17 cellular contexts compared by ENCODE assay signal in the genomic region with DNA sequence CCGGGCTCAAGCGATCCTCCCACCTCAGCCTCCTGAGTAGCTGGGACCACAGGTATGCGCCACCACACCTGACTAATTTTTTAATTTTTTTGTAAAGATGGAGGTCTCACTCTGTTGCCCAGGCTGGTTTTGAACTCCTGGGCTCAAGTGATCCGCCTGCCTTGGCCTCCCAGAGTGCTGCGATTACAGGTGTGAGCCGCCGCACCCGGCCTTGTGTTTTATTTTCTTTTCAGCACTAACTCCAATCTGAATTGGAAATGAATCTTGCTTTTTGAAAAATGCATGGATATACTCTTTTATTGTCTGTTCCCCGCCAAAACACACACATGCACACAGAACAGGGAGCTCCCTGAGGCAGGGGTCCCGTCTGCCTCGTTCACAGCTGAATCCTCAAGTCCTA. TPM values are rescaled to one million over a fixed set of nuclear protein-coding genes. Genes with fewer than 3 reads are reported as not detected.
DNase-seq lines count a peak whose midpoint lies in the region; ATAC-seq and TF ChIP-seq lines count a peak whose summit lies in the region.
"Had no signal": no experiment of that assay in that cellular context is flagged by ENCODE, and none has a peak within 500 bp of the region (broad histone marks: within the 10 kb centered on the region; RNA-seq: fewer than 3 reads in every experiment).

No MANE protein-coding gene starts in this region.

- POLR2A ChIA-PET in PC-9 (lab: Charles Lee; ENCODE audit: unreplicated experiment), result interaction anchor here (0.5 kb wide), 1 partner anchor 113 kb away, joined by 4 read pairs; no protein-coding TSS in a partner anchor

- H3K4me3 ChIP-seq in left ventricle myocardium inferior (peak overlapping the region; percentile 81), PC-9 (no peak overlapping the region), coronary artery (no peak overlapping the region)

- peaks cover 12% of the 10 kb centered on the region for H3K36me3 Mint-ChIP-seq in effector memory CD8-positive, alpha-beta T cell (ENCODE audit: insufficient read depth)

- intact Hi-C loops in left ventricle myocardium inferior (cut with micrococcal nuclease) (no loop called here), left cardiac atrium (cut with DNase I) (no loop called here), PC-9 (cut with micrococcal nuclease; ENCODE audit: unreplicated experiment) (loop anchor here (5.0 kb wide), 1 partner anchor 35 kb away; no protein-coding TSS in a partner anchor)

- peaks cover 32% of the 10 kb centered on the region for H3K4me1 ChIP-seq in left ventricle myocardium inferior
- peaks cover 13% of the 10 kb centered on the region for H3K4me1 ChIP-seq in PC-9 (replicated peaks; ENCODE audit: insufficient read depth)

- no peak overlapping the region for H2AFZ ChIP-seq in PC-9

- H3K4me1 Mint-ChIP-seq in effector memory CD8-positive, alpha-beta T cell (ENCODE audit: low read depth in 2 of 2), result peaks cover 14 to 15% of the 10 kb centered on the region in 2 donors
- H3K4me1 Mint-ChIP-seq in stimulated activated naive CD8-positive, alpha-beta T cell treated with anti-CD3 and anti-CD28 coated beads, Interleukin-15, amount 100 ng/mL, for 72 hours, result peaks cover 42% of the 10 kb centered on the region

- no peak for TF ChIP-seq CTCF in left ventricle myocardium inferior (IDR thresholded peaks at IDR 0.05; ENCODE audit: borderline replicate concordance)
- no peak; the same call in 1 of the 2 replicates for TF ChIP-seq CTCF in PC-9 (conservative IDR thresholded peaks at IDR 0.05)
- no peak for TF ChIP-seq CTCF in coronary artery (IDR thresholded peaks at IDR 0.05)

- H3K36me3 ChIP-seq in left ventricle myocardium inferior (no peaks in the 10 kb centered on the region), PC-9 (ENCODE audit: low read depth) (no peaks in the 10 kb centered on the region)

- H3K4me3 Mint-ChIP-seq in effector memory CD8-positive, alpha-beta T cell, result peak overlapping the region; percentile 90 to 91
- peak overlapping the region; percentile 94 to 98 for H3K4me3 Mint-ChIP-seq in stimulated activated naive CD8-positive, alpha-beta T cell treated with anti-CD3 and anti-CD28 coated beads, Interleukin-15, amount 100 ng/mL, for 72 hours

- peaks cover 20% of the 10 kb centered on the region for H4K20me1 ChIP-seq in PC-9 (ENCODE audit: insufficient read depth)

- no peaks in the 10 kb centered on the region for H3K9me3 Mint-ChIP-seq in effector memory CD8-positive, alpha-beta T cell
- H3K9me3 Mint-ChIP-seq in stimulated activated naive CD8-positive, alpha-beta T cell treated with anti-CD3 and anti-CD28 coated beads, Interleukin-15, amount 100 ng/mL, for 72 hours, result no peaks in the 10 kb centered on the region

- H3K27me3 ChIP-seq in left ventricle myocardium inferior (ENCODE audit: low read depth), result no peaks in the 10 kb centered on the region
- no peaks in the 10 kb centered on the region for H3K27me3 ChIP-seq in PC-9 (ENCODE audit: insufficient read depth, low read depth)

- no peak for ATAC-seq in left cardiac atrium
- ATAC-seq in effector memory CD8-positive, alpha-beta T cell (replicated peaks), result no peak
- ATAC-seq in stimulated activated naive CD8-positive, alpha-beta T cell treated with anti-CD3 and anti-CD28 coated beads, Interleukin-15, amount 100 ng/mL, for 72 hours, result no peak

- H3K9me3 ChIP-seq in left ventricle myocardium inferior (replicated peaks) (no peaks in the 10 kb centered on the region), PC-9 (ENCODE audit: insufficient read depth, low read depth) (no peaks in the 10 kb centered on the region)

- BruUV-seq in PC-9 (replicated peaks; lab: Mats Ljungman, UMichigan), result no TSS peak

- H3F3A ChIP-seq in PC-9 (ENCODE audit: insufficient read depth, low read depth), result peaks cover 33% of the 10 kb centered on the region; the same call in 1 of the 2 replicates

- H3K27ac ChIP-seq in left ventricle myocardium inferior (replicated peaks) (no peak overlapping the region), PC-9 (no peak overlapping the region), coronary artery (no peak overlapping the region)

- H3K79me2 ChIP-seq in PC-9 (ENCODE audit: low read depth), result peaks cover 18% of the 10 kb centered on the region; the same call in 1 of the 2 replicates

- CTCF ChIA-PET in PC-9 (lab: Charles Lee), result interaction anchor here (0.6 kb wide), 1 partner anchor 1019 kb away, joined by 3 read pairs; no protein-coding TSS in a partner anchor

- peak overlapping the region; percentile 93 for H3K4me2 ChIP-seq in PC-9

- no peaks in the 10 kb centered on the region for H3K27me3 Mint-ChIP-seq in effector memory CD8-positive, alpha-beta T cell
- H3K27me3 Mint-ChIP-seq in stimulated activated naive CD8-positive, alpha-beta T cell treated with anti-CD3 and anti-CD28 coated beads, Interleukin-15, amount 100 ng/mL, for 72 hours, result no peaks in the 10 kb centered on the region

- peak overlapping the region in 1 of 2 donors; percentile 89 for H3K27ac Mint-ChIP-seq in effector memory CD8-positive, alpha-beta T cell
- no peak overlapping the region for H3K27ac Mint-ChIP-seq in stimulated activated naive CD8-positive, alpha-beta T cell treated with anti-CD3 and anti-CD28 coated beads, Interleukin-15, amount 100 ng/mL, for 72 hours

- H3K9me2 ChIP-seq in PC-9 (ENCODE audit: insufficient read depth), result no peaks in the 10 kb centered on the region

- DNase-seq in left ventricle myocardium inferior, result no peak
- no peak for DNase-seq in left cardiac atrium
- no peak for DNase-seq in PC-9
- DNase-seq in effector memory CD8-positive, alpha-beta T cell, result no peak
- no peak for DNase-seq in stimulated activated naive CD8-positive, alpha-beta T cell treated with anti-CD3 and anti-CD28 coated beads, Interleukin-15, amount 100 ng/mL, for 72 hours
- DNase-seq in NCI-H2029 treated with DMSO at 0.1 percent for 48 hours (lab: John Stamatoyannopoulos, UW), result no peak
- no peak for DNase-seq in dermis blood vessel endothelial cell
- no peak for DNase-seq in coronary artery (ENCODE audit: low spot score)
- DNase-seq: activated CD4-positive, alpha-beta T cell treated with anti-CD3 and anti-CD28 coated beads, Interleukin-2, amount 50 U/mL, for 48 hours; effector CD4-positive, alpha-beta T cell; foreskin melanocyte; NK-92 treated with Interleukin-12 subunit alpha and Interleukin-12 subunit beta, amount 100 ng/mL, for 24 hours; retina; stimulated activated CD4-positive, alpha-beta T cell treated with anti-CD3 and anti-CD28 coated beads, Interleukin-4, amount 100 ng/mL, for 24 hours; stimulated activated naive CD4-positive, alpha-beta T cell treated with Interleukin-2 at 50 U/mL for 16 hours had no signal

RNA-seq across cellular contexts. Expression of a gene that starts 1.3 kb away (rescaled TPM):
- 52.6 TPM for total RNA-seq in left ventricle myocardium inferior
- 10 to 100 TPM; 58.4 to 60.5 TPM for total RNA-seq in left cardiac atrium
- total RNA-seq in PC-9 (2021), result 92.4 and 113 TPM in 2 replicates
- total RNA-seq in dermis blood vessel endothelial cell, result 56.2 and 76.5 TPM in 2 replicates

RNA-seq across cellular contexts. Expression of a gene that starts 1.8 kb away (rescaled TPM):
- total RNA-seq in left ventricle myocardium inferior (not detected), left cardiac atrium (not detected), PC-9 (2021) (0.73 and 0.74 TPM in 2 replicates), dermis blood vessel endothelial cell (not detected in 2 replicates)
- total RNA-seq: M059J, mucosa of gallbladder had no signal

RNA-seq across cellular contexts. Expression of a gene that starts 13.7 kb away (rescaled TPM):
- total RNA-seq in left ventricle myocardium inferior (5.4 TPM), left cardiac atrium (1 to 10 TPM; 5.3 to 9.0 TPM), PC-9 (2021) (17.7 and 19.3 TPM in 2 replicates), dermis blood vessel endothelial cell (1.4 and 3.3 TPM in 2 replicates)

RNA-seq across cellular contexts. Expression of a gene that starts 19.6 kb away (rescaled TPM):
- total RNA-seq in left ventricle myocardium inferior, result not detected
- total RNA-seq in left cardiac atrium, result not detected
- total RNA-seq in PC-9 (2021), result not detected in 2 replicates
- total RNA-seq in dermis blood vessel endothelial cell, result not detected in 2 replicates
- total RNA-seq: M059J, mucosa of gallbladder had no signal

RNA-seq across cellular contexts. Expression of a gene that starts 22.3 kb away (rescaled TPM):
- total RNA-seq in left ventricle myocardium inferior (5.2 TPM), left cardiac atrium (10 to 100 TPM in 1 of 2 donors, 1 to 10 TPM in 1; 9.2 to 13.7 TPM), PC-9 (2021) (61.6 and 103 TPM in 2 replicates), dermis blood vessel endothelial cell (8.7 and 14.5 TPM in 2 replicates)
